7 cellular contexts compared by ENCODE assay signal in genomic region chr7:149239345-149240143, GRCh38. TPM values are rescaled to one million over a fixed set of nuclear protein-coding genes. Genes with fewer than 3 reads are reported as not detected.
DNase-seq lines count a peak whose midpoint lies in the region; ATAC-seq and TF ChIP-seq lines count a peak whose summit lies in the region.

TSS of gene ZNF212 (plus strand) at chr7:149239651. CDS start at chr7:149239779, 128 bp downstream.

- H2AFZ ChIP-seq in hepatocyte, result peak within 1 kb of the TSS; percentile 78

- peak within 1 kb of the TSS; percentile 90 for H3K4me2 ChIP-seq in hepatocyte

- H3K27ac ChIP-seq in hepatocyte, result peak within 1 kb of the TSS; percentile 82

- ATAC-seq in GM18502 (IDR thresholded peaks at IDR 0.05; ENCODE audit: poor library complexity, unreplicated experiment) (peak; percentile 99), HG02943 (IDR thresholded peaks at IDR 0.05; ENCODE audit: low read depth, unreplicated experiment) (peak; percentile 99)

- peaks cover 8% of the 10 kb centered on the region for H3K4me1 ChIP-seq in hepatocyte (ENCODE audit: insufficient read depth)

- H4K20me1 ChIP-seq in hepatocyte (ENCODE audit: insufficient read depth, poor library complexity, severe bottlenecking), result peaks cover 2% of the 10 kb centered on the region

- H3K79me2 ChIP-seq in hepatocyte, result peaks cover 48% of the 10 kb centered on the region

- no peaks in the 10 kb centered on the region for H3K9me2 ChIP-seq in hepatocyte (replicated peaks; ENCODE audit: insufficient read depth)

- H3K36me3 ChIP-seq in hepatocyte (replicated peaks; ENCODE audit: insufficient read depth, low read depth), result no peaks in the 10 kb centered on the region

- no peaks in the 10 kb centered on the region for H3K27me3 ChIP-seq in hepatocyte

- peak; percentile 89 for TF ChIP-seq CTCF in hepatocyte (IDR thresholded peaks at IDR 0.05; ENCODE audit: poor library complexity)
- TF ChIP-seq CTCF in retinal pigment epithelial cell (conservative IDR thresholded peaks at IDR 0.05; ENCODE audit: low read depth, low read length), result peak; percentile 84

- no peaks in the 10 kb centered on the region for H3K9me3 ChIP-seq in hepatocyte (ENCODE audit: low read depth)

- H3K4me3 ChIP-seq in hepatocyte (peak within 1 kb of the TSS; percentile 89), retinal pigment epithelial cell (ENCODE audit: low read length) (peak within 1 kb of the TSS; percentile 96)

- peak; percentile 28 for DNase-seq in NCI-H187 treated with DMSO at 0.1 percent for 48 hours (lab: John Stamatoyannopoulos, UW)
- peak; percentile 69 to 91 (median 81) for DNase-seq in T-helper 2 cell
- peak; percentile 23 to 92 (median 82) for DNase-seq in anterior cingulate cortex (lab: John Stamatoyannopoulos, UW)
- DNase-seq in hepatocyte (ENCODE audit: low spot score), result peak; percentile 95
- peak; percentile 61 for DNase-seq in retinal pigment epithelial cell (ENCODE audit: low read depth)

- under 1% methylated on average over 51 of the region's 64 CpGs for WGBS in hepatocyte (ENCODE audit: low lambda C conversion rate, missing lambda C conversion rate)

RNA-seq across cellular contexts. Expression of gene ZNF212, which starts in this region (rescaled TPM):
- total RNA-seq in hepatocyte, result 3.3 and 4.6 TPM in 2 replicates
- 9.9 and 11.9 TPM in 2 replicates for polyA plus RNA-seq in hepatocyte

Comparison
In these comparisons a context has a peak if more than half of its experiments do, and no peak if none do; other contexts are left out.
1. Peak in every context shown above with its lines: DNase-seq, ATAC-seq, H3K4me3 ChIP-seq and H3K27ac ChIP-seq.
2. DNase-seq: peak in every context shown above with its lines; median percentile 95 in hepatocyte; 82 in anterior cingulate cortex; 81 in T-helper 2 cell; 61 in retinal pigment epithelial cell; 28 in NCI-H187 treated with DMSO at 0.1 percent for 48 hours.